10 cellular contexts compared by ENCODE assay signal in the genomic region with DNA sequence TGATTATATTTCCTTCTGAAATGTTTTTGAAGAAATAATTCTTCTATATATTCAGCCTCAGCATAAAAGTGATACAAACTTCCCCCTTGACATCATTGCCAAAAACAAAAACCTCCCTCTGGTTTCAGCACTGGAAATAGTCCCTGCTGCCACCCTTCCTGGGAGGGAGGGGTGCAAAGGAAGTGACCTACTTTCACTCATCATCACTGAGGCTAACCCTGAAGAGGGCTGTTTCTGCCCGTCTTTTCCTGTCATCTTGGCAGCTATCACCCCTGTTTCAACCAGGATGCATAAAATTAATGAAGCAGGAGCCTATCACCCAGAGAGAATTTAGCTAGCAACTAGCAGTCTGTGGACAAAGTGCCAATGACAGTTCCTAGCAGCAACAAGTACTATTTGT.
DNase-seq lines count a peak whose midpoint lies in the region; ATAC-seq and TF ChIP-seq lines count a peak whose summit lies in the region.
"Had no signal": no experiment of that assay in that cellular context is flagged by ENCODE, and none has a peak within 500 bp of the region (broad histone marks: within the 10 kb centered on the region; RNA-seq: fewer than 3 reads in every experiment).

No MANE protein-coding gene starts in this region.

- TF ChIP-seq CTCF in psoas muscle (IDR thresholded peaks at IDR 0.05) (no peak), MCF 10A (IDR thresholded peaks at IDR 0.05; ENCODE audit: unreplicated experiment) (no peak)

- peak overlapping the region; percentile 43 to 81 (median 60) for H3K4me2 ChIP-seq in BLaER1 treated with 17β-estradiol and CSF1 and Interleukin-3, amounts not matched to agents 10 nM and 100 nM
- no peak overlapping the region for H3K4me2 ChIP-seq in GM23248 (ENCODE audit: unreplicated experiment)
- H3K4me2 ChIP-seq: PC-9 had no signal

- H3K9me2 ChIP-seq in GM23248 (ENCODE audit: insufficient read depth) = no peaks in the 10 kb centered on the region

- H3K4me3 Mint-ChIP-seq in activated naive CD4-positive, alpha-beta T cell treated with anti-CD3 and anti-CD28 coated beads, Interleukin-2, amount 10 ng/mL, durations not matched to agents 7 days and 5 days = no peak overlapping the region
- no peak overlapping the region for H3K4me3 Mint-ChIP-seq in MCF 10A (ENCODE audit: unreplicated experiment)

- no peaks in the 10 kb centered on the region for H3K36me3 ChIP-seq in BLaER1 treated with 17β-estradiol and CSF1 and Interleukin-3, amounts not matched to agents 10 nM and 100 nM
- H3K36me3 ChIP-seq in SJCRH30 (no peaks in the 10 kb centered on the region), psoas muscle (ENCODE audit: insufficient read depth in 1 of 2, low read depth in 1 of 2) (peaks cover 0 to 4% of the 10 kb centered on the region in 2 donors), GM23248 (ENCODE audit: low read depth) (no peaks in the 10 kb centered on the region)

- no peaks in the 10 kb centered on the region for H3K9me3 Mint-ChIP-seq in activated naive CD4-positive, alpha-beta T cell treated with anti-CD3 and anti-CD28 coated beads, Interleukin-2, amount 10 ng/mL, durations not matched to agents 7 days and 5 days
- no peaks in the 10 kb centered on the region for H3K9me3 Mint-ChIP-seq in MCF 10A (ENCODE audit: unreplicated experiment)
- H3K9me3 Mint-ChIP-seq: IgD-negative memory B cell had no signal

- H2AFZ ChIP-seq in GM23248 = no peak overlapping the region
- H2AFZ ChIP-seq: PC-9 had no signal

- no peaks in the 10 kb centered on the region for H3F3A ChIP-seq in GM23248 (ENCODE audit: insufficient read depth)

- in situ Hi-C loops in GM23248 (cut with MboI) = no loop called here

- H3K79me2 ChIP-seq in GM23248 (ENCODE audit: insufficient read depth) = no peaks in the 10 kb centered on the region

- peak overlapping the region in 5 of 11 experiments; percentile 5 to 31 (median 20); a peak in 4 of 22 replicates for H3K27ac ChIP-seq in BLaER1 treated with 17β-estradiol and CSF1 and Interleukin-3, amounts not matched to agents 10 nM and 100 nM
- no peak overlapping the region for H3K27ac ChIP-seq in SJCRH30
- no peak overlapping the region for H3K27ac ChIP-seq in psoas muscle
- no peak overlapping the region for H3K27ac ChIP-seq in GM23248
- H3K27ac ChIP-seq: PC-9 had no signal

- CTCF ChIA-PET in activated naive CD4-positive, alpha-beta T cell treated with anti-CD3 and anti-CD28 coated beads, Interleukin-2, amount 10 ng/mL, durations not matched to agents 7 days and 5 days (lab: Charles Lee) = no interaction called here
- CTCF ChIA-PET in MCF 10A (lab: Yijun Ruan, JAX) = no interaction called here

- POLR2A ChIA-PET in MCF 10A (lab: Yijun Ruan, JAX) = no interaction called here

- peaks cover 18 to 44% (median 33%) of the 10 kb centered on the region in 10 experiments for H3K4me1 ChIP-seq in BLaER1 treated with 17β-estradiol and CSF1 and Interleukin-3, amounts not matched to agents 10 nM and 100 nM
- H3K4me1 ChIP-seq in SJCRH30 = peaks cover 22% of the 10 kb centered on the region
- peaks cover 15% of the 10 kb centered on the region for H3K4me1 ChIP-seq in psoas muscle
- H3K4me1 ChIP-seq in GM23248 (ENCODE audit: insufficient read depth) = no peaks in the 10 kb centered on the region

- H3K36me3 Mint-ChIP-seq in activated naive CD4-positive, alpha-beta T cell treated with anti-CD3 and anti-CD28 coated beads, Interleukin-2, amount 10 ng/mL, durations not matched to agents 7 days and 5 days = no peaks in the 10 kb centered on the region
- H3K36me3 Mint-ChIP-seq in MCF 10A (ENCODE audit: insufficient read depth, unreplicated experiment) = no peaks in the 10 kb centered on the region
- H3K36me3 Mint-ChIP-seq: IgD-negative memory B cell had no signal

- no peaks in the 10 kb centered on the region for H3K27me3 Mint-ChIP-seq in activated naive CD4-positive, alpha-beta T cell treated with anti-CD3 and anti-CD28 coated beads, Interleukin-2, amount 10 ng/mL, durations not matched to agents 7 days and 5 days
- peaks cover 64% of the 10 kb centered on the region for H3K27me3 Mint-ChIP-seq in MCF 10A (ENCODE audit: insufficient read depth, unreplicated experiment)

- ATAC-seq in psoas muscle (peak in 3 of 4 donors; percentile 54 to 69 (median 56)), HG02970 (IDR thresholded peaks at IDR 0.05; ENCODE audit: low FRiP score, unreplicated experiment) (no peak)

- peaks cover 23% of the 10 kb centered on the region for H3K4me1 Mint-ChIP-seq in activated naive CD4-positive, alpha-beta T cell treated with anti-CD3 and anti-CD28 coated beads, Interleukin-2, amount 10 ng/mL, durations not matched to agents 7 days and 5 days
- no peaks in the 10 kb centered on the region for H3K4me1 Mint-ChIP-seq in MCF 10A (ENCODE audit: insufficient read depth, unreplicated experiment)

- no peaks in the 10 kb centered on the region for H4K20me1 ChIP-seq in BLaER1 treated with 17β-estradiol and CSF1 and Interleukin-3, amounts not matched to agents 10 nM and 100 nM
- no peaks in the 10 kb centered on the region for H4K20me1 ChIP-seq in GM23248 (ENCODE audit: insufficient read depth)

- H3K9me3 ChIP-seq in BLaER1 treated with 17β-estradiol and CSF1 and Interleukin-3, amounts not matched to agents 10 nM and 100 nM (replicated peaks in 1 of 11) = no peaks in the 10 kb centered on the region
- H3K9me3 ChIP-seq in SJCRH30 (replicated peaks) (no peaks in the 10 kb centered on the region), psoas muscle (no peaks in the 10 kb centered on the region), GM23248 (ENCODE audit: low read depth) (no peaks in the 10 kb centered on the region)

- no peak overlapping the region for H3K27ac Mint-ChIP-seq in activated naive CD4-positive, alpha-beta T cell treated with anti-CD3 and anti-CD28 coated beads, Interleukin-2, amount 10 ng/mL, durations not matched to agents 7 days and 5 days
- H3K27ac Mint-ChIP-seq in MCF 10A (ENCODE audit: low read depth, unreplicated experiment) = no peak overlapping the region

- H3K27me3 ChIP-seq in BLaER1 treated with 17β-estradiol and CSF1 and Interleukin-3, amounts not matched to agents 10 nM and 100 nM = no peaks in the 10 kb centered on the region
- no peaks in the 10 kb centered on the region for H3K27me3 ChIP-seq in SJCRH30
- no peaks in the 10 kb centered on the region for H3K27me3 ChIP-seq in psoas muscle (ENCODE audit: insufficient read depth in 3 of 3, low read length in 2 of 3)
- H3K27me3 ChIP-seq in GM23248 (replicated peaks; ENCODE audit: insufficient read depth) = no peaks in the 10 kb centered on the region

- no TSS peak for BruUV-seq in MCF 10A (replicated peaks; lab: Mats Ljungman, UMichigan)

- intact Hi-C loops in psoas muscle (cut with DNase I) = no loop called here
- intact Hi-C loops in MCF 10A (cut with micrococcal nuclease) = no loop called here

- WGBS in psoas muscle, 3 donors = 4 to 10% (median 6%) methylated on average over 1 of the region's 1 CpG
- WGBS in GM23248 (ENCODE audit: low coverage in 1 of 2, low lambda C conversion rate in 2 of 2, missing lambda C conversion rate in 2 of 2), 2 experiments = 47 to 55% methylated on average over 1 of the region's 1 CpG

- DNase-seq in SJCRH30 (peak; percentile 22 to 49), psoas muscle (no peak), NCI-H2029 treated with DMSO at 0.1 percent for 48 hours (lab: John Stamatoyannopoulos, UW) (no peak), GM23248 (no peak), MCF 10A (ENCODE audit: unreplicated experiment) (no peak)
- DNase-seq in activated naive CD4-positive, alpha-beta T cell treated with anti-CD3 and anti-CD28 coated beads, Interleukin-2, amount 10 ng/mL, durations not matched to agents 7 days and 5 days = peak; percentile 56
- DNase-seq: PC-9 had no signal

- no peak overlapping the region; a peak in 1 of 20 replicates for H3K4me3 ChIP-seq in BLaER1 treated with 17β-estradiol and CSF1 and Interleukin-3, amounts not matched to agents 10 nM and 100 nM
- H3K4me3 ChIP-seq in SJCRH30 = no peak overlapping the region
- no peak overlapping the region for H3K4me3 ChIP-seq in psoas muscle
- no peak overlapping the region for H3K4me3 ChIP-seq in GM23248
- H3K4me3 ChIP-seq: PC-9 had no signal

- H3K9ac ChIP-seq in BLaER1 treated with 17β-estradiol and CSF1 and Interleukin-3, amounts not matched to agents 10 nM and 100 nM = no peak overlapping the region
- no peak overlapping the region for H3K9ac ChIP-seq in GM23248

Comparison
In these comparisons a context has a peak if more than half of its experiments do, and no peak if none do; other contexts are left out.
1. DNase-seq: peak in SJCRH30 (2 of 2) and activated naive CD4-positive, alpha-beta T cell treated with anti-CD3 and anti-CD28 coated beads, Interleukin-2, amount 10 ng/mL, durations not matched to agents 7 days and 5 days (single experiment); none in psoas muscle (0 of 2), NCI-H2029 treated with DMSO at 0.1 percent for 48 hours (single experiment), GM23248 (single experiment) and MCF 10A (single experiment).